ENCODE assay signal across 1 cellular context in the genomic region with DNA sequence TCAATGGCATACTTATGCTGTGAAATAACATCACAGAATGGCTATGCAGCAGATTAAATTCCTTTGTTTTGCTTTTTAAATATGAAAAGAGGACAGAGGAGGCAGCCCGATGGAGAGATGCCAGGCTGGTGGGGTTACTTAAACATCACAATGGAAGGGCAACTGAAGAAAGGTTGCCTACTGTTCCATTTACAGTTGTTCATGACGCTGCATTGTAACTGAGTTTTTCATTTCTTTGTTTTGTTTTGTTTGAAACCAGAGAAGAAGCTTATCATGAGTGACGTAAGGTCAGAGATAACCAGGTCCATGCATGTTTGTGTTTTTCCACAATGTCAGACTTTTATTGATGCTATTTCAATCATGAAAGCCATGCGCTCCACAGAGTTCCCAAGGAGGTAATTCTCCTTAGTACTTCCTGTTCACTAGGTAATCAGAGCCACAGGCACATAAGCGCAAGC.
A peak's percentile ranks its signal among the peaks of the same experiment; 100 is the strongest.
TF ChIP-seq lines count a peak whose summit lies in the region.

No MANE protein-coding gene starts in this region.

TF ChIP-seq in HEK293, 187 proteins besides CTCF, POLR2A, EP300 and RAD21 (continued from another document):
- TF ChIP-seq, protein P1, sequence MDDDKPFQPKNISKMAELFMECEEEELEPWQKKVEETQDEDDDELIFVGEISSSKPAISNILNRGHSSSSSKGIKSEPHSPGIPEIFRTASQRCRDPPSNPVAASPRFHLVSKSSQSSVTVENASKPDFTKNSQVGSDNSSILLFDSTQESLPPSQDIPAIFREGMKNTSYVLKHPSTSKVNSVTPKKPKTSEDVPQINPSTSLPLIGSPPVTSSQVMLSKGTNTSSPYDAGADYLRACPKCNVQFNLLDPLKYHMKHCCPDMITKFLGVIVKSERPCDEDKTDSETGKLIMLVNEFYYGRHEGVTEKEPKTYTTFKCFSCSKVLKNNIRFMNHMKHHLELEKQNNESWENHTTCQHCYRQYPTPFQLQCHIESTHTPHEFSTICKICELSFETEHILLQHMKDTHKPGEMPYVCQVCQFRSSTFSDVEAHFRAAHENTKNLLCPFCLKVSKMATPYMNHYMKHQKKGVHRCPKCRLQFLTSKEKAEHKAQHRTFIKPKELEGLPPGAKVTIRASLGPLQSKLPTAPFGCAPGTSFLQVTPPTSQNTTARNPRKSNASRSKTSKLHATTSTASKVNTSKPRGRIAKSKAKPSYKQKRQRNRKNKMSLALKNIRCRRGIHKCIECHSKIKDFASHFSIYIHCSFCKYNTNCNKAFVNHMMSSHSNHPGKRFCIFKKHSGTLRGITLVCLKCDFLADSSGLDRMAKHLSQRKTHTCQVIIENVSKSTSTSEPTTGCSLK (tag by site-specific recombination; IDR thresholded peaks at IDR 0.05) = no peak
- TF ChIP-seq ZNF19 (tag by site-specific recombination; IDR thresholded peaks at IDR 0.05; ENCODE audit: low read depth) (no peak), ZNF843 (tag by site-specific recombination; IDR thresholded peaks at IDR 0.05) (peak; percentile 95), REPIN1 (tag by site-specific recombination; IDR thresholded peaks at IDR 0.05; ENCODE audit: low read depth) (no peak), KLF1 (tag by site-specific recombination; IDR thresholded peaks at IDR 0.05) (no peak), ZNF23 (tag by site-specific recombination; IDR thresholded peaks at IDR 0.05; ENCODE audit: borderline replicate concordance) (no peak), ZBTB26 (tag by site-specific recombination; optimal IDR thresholded peaks at IDR 0.05) (no peak), ZBTB7A (tag by site-specific recombination; IDR thresholded peaks at IDR 0.05; ENCODE audit: low read depth) (no peak), ZNF423 (tag by site-specific recombination; IDR thresholded peaks at IDR 0.05) (no peak), ZNF449 (tag by site-specific recombination; IDR thresholded peaks at IDR 0.05) (peak; percentile 26; the same call in 1 of the 2 replicates), GLIS1 (tag by site-specific recombination; IDR thresholded peaks at IDR 0.05) (peak; percentile 98), GFI1B (tag by site-specific recombination; IDR thresholded peaks at IDR 0.05) (peak; percentile 62; the same call in 1 of the 2 replicates), ZBTB48 (tag by site-specific recombination; IDR thresholded peaks at IDR 0.05) (no peak), ZNF404 (tag by site-specific recombination; IDR thresholded peaks at IDR 0.05) (no peak), ZFHX2 (tag by site-specific recombination; conservative IDR thresholded peaks at IDR 0.05) (no peak), ZNF426 (tag by site-specific recombination; IDR thresholded peaks at IDR 0.05) (no peak), SP2 (tag by site-specific recombination; IDR thresholded peaks at IDR 0.05) (no peak), ZNF785 (tag by site-specific recombination; IDR thresholded peaks at IDR 0.05) (no peak), ZNF324 (tag by site-specific recombination; IDR thresholded peaks at IDR 0.05) (0 out of 2 replicates have a peak, but pooled peaks have one; percentile 60), ZNF174 (tag by site-specific recombination; IDR thresholded peaks at IDR 0.05) (no peak), ZNF341 (tag by site-specific recombination; IDR thresholded peaks at IDR 0.05; ENCODE audit: low read depth) (peak; percentile 47; the same call in 1 of the 2 replicates), SCRT1 (tag by site-specific recombination; IDR thresholded peaks at IDR 0.05; ENCODE audit: borderline replicate concordance) (no peak), ZNF133 (tag by site-specific recombination; IDR thresholded peaks at IDR 0.05) (no peak), ZNF768 (tag by site-specific recombination; IDR thresholded peaks at IDR 0.05) (no peak), ZNF223 (tag by site-specific recombination; IDR thresholded peaks at IDR 0.05) (no peak), ZNF132 (tag by site-specific recombination; IDR thresholded peaks at IDR 0.05; ENCODE audit: borderline replicate concordance) (no peak), YY2 (tag by site-specific recombination; IDR thresholded peaks at IDR 0.05) (no peak), ZNF610 (tag by site-specific recombination; IDR thresholded peaks at IDR 0.05; ENCODE audit: borderline replicate concordance) (peak; percentile 69; the same call in 1 of the 2 replicates), ZNF623 (tag by site-specific recombination; IDR thresholded peaks at IDR 0.05) (no peak), ZNF747 (tag by site-specific recombination; IDR thresholded peaks at IDR 0.05) (no peak), ZBTB17 (tag by site-specific recombination; IDR thresholded peaks at IDR 0.05) (peak; percentile 55), SP3 (tag by site-specific recombination; IDR thresholded peaks at IDR 0.05) (no peak), ZNF302 (tag by site-specific recombination; IDR thresholded peaks at IDR 0.05; ENCODE audit: low read depth) (no peak), ZNF600 (tag by site-specific recombination; IDR thresholded peaks at IDR 0.05) (no peak; the same call in 1 of the 2 replicates), ZNF473 (tag by site-specific recombination; IDR thresholded peaks at IDR 0.05) (no peak), TCF7L2 (IDR thresholded peaks at IDR 0.05; ENCODE audit: borderline replicate concordance, low read depth, low read length) (peak; percentile 77), PRDM6 (tag by site-specific recombination; IDR thresholded peaks at IDR 0.05) (peak; percentile 99), BCL11A (tag by site-specific recombination; IDR thresholded peaks at IDR 0.05; ENCODE audit: low read depth) (no peak), ZNF664 (tag by site-specific recombination; IDR thresholded peaks at IDR 0.05) (0 out of 2 replicates have a peak, but pooled peaks have one; percentile 14)
- TF ChIP-seq, protein P2, sequence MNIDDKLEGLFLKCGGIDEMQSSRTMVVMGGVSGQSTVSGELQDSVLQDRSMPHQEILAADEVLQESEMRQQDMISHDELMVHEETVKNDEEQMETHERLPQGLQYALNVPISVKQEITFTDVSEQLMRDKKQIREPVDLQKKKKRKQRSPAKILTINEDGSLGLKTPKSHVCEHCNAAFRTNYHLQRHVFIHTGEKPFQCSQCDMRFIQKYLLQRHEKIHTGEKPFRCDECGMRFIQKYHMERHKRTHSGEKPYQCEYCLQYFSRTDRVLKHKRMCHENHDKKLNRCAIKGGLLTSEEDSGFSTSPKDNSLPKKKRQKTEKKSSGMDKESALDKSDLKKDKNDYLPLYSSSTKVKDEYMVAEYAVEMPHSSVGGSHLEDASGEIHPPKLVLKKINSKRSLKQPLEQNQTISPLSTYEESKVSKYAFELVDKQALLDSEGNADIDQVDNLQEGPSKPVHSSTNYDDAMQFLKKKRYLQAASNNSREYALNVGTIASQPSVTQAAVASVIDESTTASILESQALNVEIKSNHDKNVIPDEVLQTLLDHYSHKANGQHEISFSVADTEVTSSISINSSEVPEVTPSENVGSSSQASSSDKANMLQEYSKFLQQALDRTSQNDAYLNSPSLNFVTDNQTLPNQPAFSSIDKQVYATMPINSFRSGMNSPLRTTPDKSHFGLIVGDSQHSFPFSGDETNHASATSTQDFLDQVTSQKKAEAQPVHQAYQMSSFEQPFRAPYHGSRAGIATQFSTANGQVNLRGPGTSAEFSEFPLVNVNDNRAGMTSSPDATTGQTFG (tag by site-specific recombination; IDR thresholded peaks at IDR 0.05; ENCODE audit: borderline replicate concordance) = no peak
- TF ChIP-seq, protein P3, sequence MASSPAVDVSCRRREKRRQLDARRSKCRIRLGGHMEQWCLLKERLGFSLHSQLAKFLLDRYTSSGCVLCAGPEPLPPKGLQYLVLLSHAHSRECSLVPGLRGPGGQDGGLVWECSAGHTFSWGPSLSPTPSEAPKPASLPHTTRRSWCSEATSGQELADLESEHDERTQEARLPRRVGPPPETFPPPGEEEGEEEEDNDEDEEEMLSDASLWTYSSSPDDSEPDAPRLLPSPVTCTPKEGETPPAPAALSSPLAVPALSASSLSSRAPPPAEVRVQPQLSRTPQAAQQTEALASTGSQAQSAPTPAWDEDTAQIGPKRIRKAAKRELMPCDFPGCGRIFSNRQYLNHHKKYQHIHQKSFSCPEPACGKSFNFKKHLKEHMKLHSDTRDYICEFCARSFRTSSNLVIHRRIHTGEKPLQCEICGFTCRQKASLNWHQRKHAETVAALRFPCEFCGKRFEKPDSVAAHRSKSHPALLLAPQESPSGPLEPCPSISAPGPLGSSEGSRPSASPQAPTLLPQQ (tag by site-specific recombination; IDR thresholded peaks at IDR 0.05) = peak; percentile 76
- TF ChIP-seq, protein P4, sequence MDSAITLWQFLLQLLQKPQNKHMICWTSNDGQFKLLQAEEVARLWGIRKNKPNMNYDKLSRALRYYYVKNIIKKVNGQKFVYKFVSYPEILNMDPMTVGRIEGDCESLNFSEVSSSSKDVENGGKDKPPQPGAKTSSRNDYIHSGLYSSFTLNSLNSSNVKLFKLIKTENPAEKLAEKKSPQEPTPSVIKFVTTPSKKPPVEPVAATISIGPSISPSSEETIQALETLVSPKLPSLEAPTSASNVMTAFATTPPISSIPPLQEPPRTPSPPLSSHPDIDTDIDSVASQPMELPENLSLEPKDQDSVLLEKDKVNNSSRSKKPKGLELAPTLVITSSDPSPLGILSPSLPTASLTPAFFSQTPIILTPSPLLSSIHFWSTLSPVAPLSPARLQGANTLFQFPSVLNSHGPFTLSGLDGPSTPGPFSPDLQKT (IDR thresholded peaks at IDR 0.05; ENCODE audit: borderline replicate concordance, low read depth, low read length) = no peak
- TF ChIP-seq, protein P5, sequence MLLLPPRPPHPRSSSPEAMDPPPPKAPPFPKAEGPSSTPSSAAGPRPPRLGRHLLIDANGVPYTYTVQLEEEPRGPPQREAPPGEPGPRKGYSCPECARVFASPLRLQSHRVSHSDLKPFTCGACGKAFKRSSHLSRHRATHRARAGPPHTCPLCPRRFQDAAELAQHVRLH (tag by site-specific recombination; IDR thresholded peaks at IDR 0.05) = peak; percentile 51
- TF ChIP-seq, protein P6, sequence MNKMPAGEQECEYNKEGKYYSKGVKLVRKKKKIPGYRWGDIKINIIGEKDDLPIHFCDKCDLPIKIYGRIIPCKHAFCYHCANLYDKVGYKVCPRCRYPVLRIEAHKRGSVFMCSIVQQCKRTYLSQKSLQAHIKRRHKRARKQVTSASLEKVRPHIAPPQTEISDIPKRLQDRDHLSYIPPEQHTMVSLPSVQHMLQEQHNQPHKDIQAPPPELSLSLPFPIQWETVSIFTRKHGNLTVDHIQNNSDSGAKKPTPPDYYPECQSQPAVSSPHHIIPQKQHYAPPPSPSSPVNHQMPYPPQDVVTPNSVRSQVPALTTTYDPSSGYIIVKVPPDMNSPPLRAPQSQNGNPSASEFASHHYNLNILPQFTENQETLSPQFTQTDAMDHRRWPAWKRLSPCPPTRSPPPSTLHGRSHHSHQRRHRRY (tag by site-specific recombination; IDR thresholded peaks at IDR 0.05) = no peak
